ENCODE assay signal across 15 cellular contexts in the genomic region with DNA sequence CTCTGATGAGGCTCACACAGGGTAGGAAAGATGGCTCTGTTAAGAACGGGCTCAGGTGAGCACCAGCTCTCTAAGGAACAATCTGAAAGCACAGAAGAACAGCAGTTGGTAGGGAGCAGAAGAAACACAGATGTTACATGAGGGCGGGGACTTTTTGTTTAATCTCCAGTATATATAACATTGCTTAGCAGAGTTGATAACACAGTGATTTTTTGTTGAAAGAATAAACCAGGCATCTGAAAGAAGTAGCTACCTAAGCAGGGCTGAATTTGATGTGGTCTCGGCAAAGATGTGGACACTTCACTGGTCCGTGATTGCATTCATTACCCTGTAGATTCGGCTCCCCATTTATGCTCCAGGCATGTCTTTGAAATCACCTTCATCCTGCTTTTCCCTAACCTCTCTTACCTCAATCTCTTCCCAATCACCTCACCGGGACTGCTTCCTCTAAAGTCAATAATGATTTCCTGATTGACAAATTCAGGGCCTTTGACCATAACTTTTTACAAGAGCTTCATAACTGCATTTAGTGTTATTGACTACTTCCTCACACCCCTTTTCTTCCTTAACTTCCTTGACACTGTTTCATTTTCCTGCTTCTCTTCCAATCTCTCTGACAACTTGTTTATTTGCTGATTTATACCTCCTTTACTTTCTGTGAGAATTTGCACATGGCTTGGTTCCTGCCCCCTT. TPM values are rescaled to one million over a fixed set of nuclear protein-coding genes. Genes with fewer than 3 reads are reported as not detected.
DNase-seq lines count a peak whose midpoint lies in the region; ATAC-seq and TF ChIP-seq lines count a peak whose summit lies in the region.
"Had no signal": no experiment of that assay in that cellular context is flagged by ENCODE, and none has a peak within 500 bp of the region (broad histone marks: within the 10 kb centered on the region; RNA-seq: fewer than 3 reads in every experiment).

No MANE protein-coding gene starts in this region.

- H3K9me3 ChIP-seq in CD4-positive, CD25-positive, alpha-beta regulatory T cell (ENCODE audit: control insufficient read depth in 2 of 2, low read length in 2 of 2) = no peaks in the 10 kb centered on the region
- no peaks in the 10 kb centered on the region for H3K9me3 ChIP-seq in CD4-positive, alpha-beta memory T cell (ENCODE audit: control insufficient read depth in 1 of 2, low read length in 2 of 2)
- no peaks in the 10 kb centered on the region for H3K9me3 ChIP-seq in mucosa of descending colon
- H3K9me3 ChIP-seq: Caco-2, Peyer's patch had no signal

- CTCF ChIA-PET in CD4-positive, alpha-beta memory T cell (lab: Charles Lee; ENCODE audit: partially characterized antibody) = interaction anchor here (0.9 to 4.5 kb wide), 8 partner anchors 10 to 49 kb away, joined by 3 to 33 read pairs (median 4); a partner anchor contains a TSS

- no peak for ATAC-seq in CD4-positive, CD25-positive, alpha-beta regulatory T cell (ENCODE audit: low read depth in 2 of 2)
- peak; percentile 73 for ATAC-seq in mucosa of descending colon
- no peak for ATAC-seq in HG02642 (IDR thresholded peaks at IDR 0.05; ENCODE audit: poor library complexity, unreplicated experiment)
- no peak for ATAC-seq in activated T-helper 17 cell treated with anti-CD3 and anti-CD28 coated beads, Interleukin-2, amount 50 U/mL, for 72 hours (replicated peaks)
- ATAC-seq: HCT116 had no signal

- no peak overlapping the region for H3K4me3 ChIP-seq in CD4-positive, CD25-positive, alpha-beta regulatory T cell (ENCODE audit: low read depth, low read length)
- no peak overlapping the region for H3K4me3 ChIP-seq in CD4-positive, alpha-beta memory T cell (ENCODE audit: low read length in 2 of 2)
- H3K4me3 ChIP-seq in mucosa of descending colon = no peak overlapping the region
- H3K4me3 ChIP-seq: Peyer's patch had no signal

- intact Hi-C loops in CD4-positive, alpha-beta memory T cell (cut with micrococcal nuclease) = no loop called here
- intact Hi-C loops in mucosa of descending colon (cut with DNase I, micrococcal nuclease) = no loop called here

- no peaks in the 10 kb centered on the region for H3K36me3 ChIP-seq in CD4-positive, CD25-positive, alpha-beta regulatory T cell (ENCODE audit: control insufficient read depth, insufficient read depth, low read length)
- peaks cover 2% of the 10 kb centered on the region for H3K36me3 ChIP-seq in CD4-positive, alpha-beta memory T cell (ENCODE audit: insufficient read depth, low read length)
- H3K36me3 ChIP-seq in mucosa of descending colon (ENCODE audit: low read depth) = no peaks in the 10 kb centered on the region
- H3K36me3 ChIP-seq: Peyer's patch had no signal

- H3K27ac ChIP-seq in CD4-positive, CD25-positive, alpha-beta regulatory T cell (ENCODE audit: insufficient read depth, low read length, poor library complexity, severe bottlenecking) = no peak overlapping the region
- no peak overlapping the region for H3K27ac ChIP-seq in CD4-positive, alpha-beta memory T cell (ENCODE audit: low read depth, low read length)
- H3K27ac ChIP-seq: Peyer's patch had no signal

- POLR2A ChIA-PET in CD4-positive, alpha-beta memory T cell (lab: Charles Lee; ENCODE audit: partially characterized antibody) = interaction anchor here (1.2 to 7.8 kb wide), 6 partner anchors 11 to 56 kb away, joined by 4 to 64 read pairs (median 14); a partner anchor contains a TSS

- H3K4me1 Mint-ChIP-seq in CD4-positive, CD25-positive, alpha-beta regulatory T cell = peaks cover 40 to 87% (median 59%) of the 10 kb centered on the region in 4 donors
- H3K4me1 Mint-ChIP-seq in CD4-positive, alpha-beta memory T cell = peaks cover 58 to 86% (median 72%) of the 10 kb centered on the region in 4 donors
- peaks cover 73% of the 10 kb centered on the region for H3K4me1 Mint-ChIP-seq in activated naive CD8-positive, alpha-beta T cell treated with anti-CD3 and anti-CD28 coated beads for 36 hours
- H3K4me1 Mint-ChIP-seq in activated T-helper 17 cell treated with anti-CD3 and anti-CD28 coated beads, Interleukin-2, amount 50 U/mL, for 72 hours = peaks cover 7% of the 10 kb centered on the region

- no peak for DNase-seq in CD4-positive, CD25-positive, alpha-beta regulatory T cell
- DNase-seq in CD4-positive, alpha-beta memory T cell = no peak
- no peak for DNase-seq in activated naive CD8-positive, alpha-beta T cell treated with anti-CD3 and anti-CD28 coated beads for 36 hours
- peak in 1 of 3 donors; percentile 9 for DNase-seq in mucosa of descending colon
- no peak for DNase-seq in GM10266 (ENCODE audit: extremely low spot score)
- DNase-seq: Caco-2, DMS53, NCI-H1417, NCI-H2029 treated with DMSO at 0.1 percent for 48 hours, NCI-H510A, Peyer's patch, Right ventricle myocardium superior had no signal

- peaks cover 27% of the 10 kb centered on the region for H3K36me3 Mint-ChIP-seq in CD4-positive, CD25-positive, alpha-beta regulatory T cell
- H3K36me3 Mint-ChIP-seq in CD4-positive, alpha-beta memory T cell = peaks cover 46 to 57% of the 10 kb centered on the region in 2 donors
- H3K36me3 Mint-ChIP-seq in activated naive CD8-positive, alpha-beta T cell treated with anti-CD3 and anti-CD28 coated beads for 36 hours = peaks cover 28% of the 10 kb centered on the region
- no peaks in the 10 kb centered on the region for H3K36me3 Mint-ChIP-seq in activated T-helper 17 cell treated with anti-CD3 and anti-CD28 coated beads, Interleukin-2, amount 50 U/mL, for 72 hours (ENCODE audit: low read depth)

- H3K4me1 ChIP-seq in CD4-positive, CD25-positive, alpha-beta regulatory T cell (ENCODE audit: control insufficient read depth, insufficient read depth, low read length, poor library complexity, severe bottlenecking) = peaks cover 20% of the 10 kb centered on the region
- H3K4me1 ChIP-seq in CD4-positive, alpha-beta memory T cell (ENCODE audit: insufficient read depth, low read length) = peaks cover 52% of the 10 kb centered on the region
- peaks cover 5% of the 10 kb centered on the region for H3K4me1 ChIP-seq in mucosa of descending colon (ENCODE audit: low read depth)
- H3K4me1 ChIP-seq: Caco-2, Peyer's patch had no signal

- H3K27me3 Mint-ChIP-seq in CD4-positive, CD25-positive, alpha-beta regulatory T cell = no peaks in the 10 kb centered on the region
- H3K27me3 Mint-ChIP-seq in CD4-positive, alpha-beta memory T cell = no peaks in the 10 kb centered on the region
- H3K27me3 Mint-ChIP-seq in activated naive CD8-positive, alpha-beta T cell treated with anti-CD3 and anti-CD28 coated beads for 36 hours = no peaks in the 10 kb centered on the region
- no peaks in the 10 kb centered on the region for H3K27me3 Mint-ChIP-seq in activated T-helper 17 cell treated with anti-CD3 and anti-CD28 coated beads, Interleukin-2, amount 50 U/mL, for 72 hours

- TF ChIP-seq CTCF in mucosa of descending colon (IDR thresholded peaks at IDR 0.05) (no peak), GM10266 (IDR thresholded peaks at IDR 0.05; ENCODE audit: control insufficient read depth, insufficient read depth, low read depth, missing control alignments) (no peak)

- H3K27me3 ChIP-seq in CD4-positive, CD25-positive, alpha-beta regulatory T cell (ENCODE audit: control insufficient read depth, insufficient read depth, low read length) = no peaks in the 10 kb centered on the region
- H3K27me3 ChIP-seq in CD4-positive, alpha-beta memory T cell (ENCODE audit: insufficient read depth, low read length) = no peaks in the 10 kb centered on the region
- H3K27me3 ChIP-seq: Peyer's patch had no signal

- peak overlapping the region in 1 of 4 donors; percentile 61 for H3K4me3 Mint-ChIP-seq in CD4-positive, CD25-positive, alpha-beta regulatory T cell
- H3K4me3 Mint-ChIP-seq in CD4-positive, alpha-beta memory T cell = peak overlapping the region in 4 of 8 donors; percentile 4 to 62 (median 20)
- no peak overlapping the region for H3K4me3 Mint-ChIP-seq in activated naive CD8-positive, alpha-beta T cell treated with anti-CD3 and anti-CD28 coated beads for 36 hours
- no peak overlapping the region for H3K4me3 Mint-ChIP-seq in activated T-helper 17 cell treated with anti-CD3 and anti-CD28 coated beads, Interleukin-2, amount 50 U/mL, for 72 hours

- H3K9me3 Mint-ChIP-seq in CD4-positive, CD25-positive, alpha-beta regulatory T cell = peaks cover 0 to 2% (median 0%) of the 10 kb centered on the region in 7 donors
- no peaks in the 10 kb centered on the region for H3K9me3 Mint-ChIP-seq in CD4-positive, alpha-beta memory T cell
- H3K9me3 Mint-ChIP-seq in activated naive CD8-positive, alpha-beta T cell treated with anti-CD3 and anti-CD28 coated beads for 36 hours = peaks cover 12% of the 10 kb centered on the region
- H3K9me3 Mint-ChIP-seq in activated T-helper 17 cell treated with anti-CD3 and anti-CD28 coated beads, Interleukin-2, amount 50 U/mL, for 72 hours = no peaks in the 10 kb centered on the region

- peak overlapping the region; percentile 3 to 71 (median 66) for H3K27ac Mint-ChIP-seq in CD4-positive, CD25-positive, alpha-beta regulatory T cell
- peak overlapping the region; percentile 36 to 92 (median 78) for H3K27ac Mint-ChIP-seq in CD4-positive, alpha-beta memory T cell
- peak overlapping the region; percentile 61 for H3K27ac Mint-ChIP-seq in activated naive CD8-positive, alpha-beta T cell treated with anti-CD3 and anti-CD28 coated beads for 36 hours
- H3K27ac Mint-ChIP-seq in activated T-helper 17 cell treated with anti-CD3 and anti-CD28 coated beads, Interleukin-2, amount 50 U/mL, for 72 hours = no peak overlapping the region

RNA-seq across cellular contexts. Expression of a gene that starts 34.4 kb away (rescaled TPM):
- total RNA-seq in CD4-positive, CD25-positive, alpha-beta regulatory T cell = 49.6 TPM
- polyA plus RNA-seq in CD4-positive, CD25-positive, alpha-beta regulatory T cell = 10 to 100 TPM; 25.0 to 70.7 (median 45.7) TPM
- 10 to 100 TPM; 24.1 to 29.7 TPM for total RNA-seq in CD4-positive, alpha-beta memory T cell
- 10 to 100 TPM; 55.1 to 69.2 TPM for polyA plus RNA-seq in CD4-positive, alpha-beta memory T cell
- 1 to 10 TPM; 2.7 to 3.3 TPM for total RNA-seq in activated naive CD8-positive, alpha-beta T cell treated with anti-CD3 and anti-CD28 coated beads for 36 hours
- 1 to 10 TPM in 2 of 3 donors, under 1 TPM in 1; 0.90 to 5.4 (median 1.7) TPM for total RNA-seq in mucosa of descending colon
- 1 to 10 TPM; 1.4 to 1.5 TPM for total RNA-seq in activated T-helper 17 cell treated with anti-CD3 and anti-CD28 coated beads, Interleukin-2, amount 50 U/mL, for 72 hours
